13 cellular contexts compared by ENCODE assay signal in genomic region chr9:123355761-123356520, GRCh38. TPM values are rescaled to one million over a fixed set of nuclear protein-coding genes. Genes with fewer than 3 reads are reported as not detected.
DNase-seq lines count a peak whose midpoint lies in the region; TF ChIP-seq lines count a peak whose summit lies in the region.
"Had no signal": no experiment of that assay in that cellular context is flagged by ENCODE, and none has a peak within 500 bp of the region (broad histone marks: within the 10 kb centered on the region; RNA-seq: fewer than 3 reads in every experiment).

CRB2 (plus strand) TSS chr9:123356197; CDS start chr9:123356261, 64 bp downstream.

- H3K27me3 Mint-ChIP-seq in neural crest cell (ENCODE audit: low read depth), result peaks cover 20% of the 10 kb centered on the region
- H3K27me3 Mint-ChIP-seq: CD4-positive, alpha-beta T cell had no signal

- TF ChIP-seq POLR2A in prostate gland (IDR thresholded peaks at IDR 0.05) (no peak), Peyer's patch (IDR thresholded peaks at IDR 0.05) (no peak)

- in situ Hi-C loops in GM13976 (cut with MboI; ENCODE audit: low sequenced_read_pairs, unreplicated experiment), result loop anchor here (10.0 to 25.0 kb wide), 2 partner anchors 271 to 894 kb away; no protein-coding TSS in a partner anchor

- no peak within 1 kb of the TSS for H3K27ac ChIP-seq in prostate gland
- H3K27ac ChIP-seq in Peyer's patch, result no peak within 1 kb of the TSS

- H3K27me3 ChIP-seq in prostate gland (replicated peaks; ENCODE audit: insufficient read depth) (no peaks in the 10 kb centered on the region), Peyer's patch (no peaks in the 10 kb centered on the region)

- no peak within 1 kb of the TSS for H3K4me3 ChIP-seq in epithelial cell of proximal tubule (ENCODE audit: low read depth, low read length)
- no peak within 1 kb of the TSS for H3K4me3 ChIP-seq in prostate gland
- no peak within 1 kb of the TSS for H3K4me3 ChIP-seq in Peyer's patch

- DNase-seq in GM13976 (ENCODE audit: low spot score) (peak; percentile 27), NCI-H82 (lab: John Stamatoyannopoulos, UW) (peak; percentile 94), epithelial cell of proximal tubule (ENCODE audit: low read depth) (no peak), neural crest cell (ENCODE audit: low read depth, low spot score) (peak; percentile 58), prostate gland (ENCODE audit: low spot score) (no peak), Peyer's patch (no peak), NCI-H2081 (lab: John Stamatoyannopoulos, UW) (no peak)
- DNase-seq in NK-92 treated with Interleukin-12 subunit alpha and Interleukin-12 subunit beta, amount 100 ng/mL, for 24 hours (lab: John Stamatoyannopoulos, UW), result no peak
- DNase-seq: CD4-positive, alpha-beta T cell; naive thymus-derived CD8-positive, alpha-beta T cell; NCI-H1694 treated with DMSO at 0.1 percent for 48 hours; stimulated activated CD4-positive, alpha-beta T cell treated with anti-CD3 and anti-CD28 coated beads, Interleukin-1b, Interleukin-23, amount 100 ng/mL, for 48 hours had no signal

- H3K4me3 Mint-ChIP-seq in neural crest cell, result peak within 1 kb of the TSS; percentile 93
- H3K4me3 Mint-ChIP-seq: CD4-positive, alpha-beta T cell; dendritic cell treated with granulocyte-macrophage colony-stimulating factor and Interleukin-4, amounts not matched to agents 40 ng/mL and 50 ng/mL, for 4 days; naive thymus-derived CD8-positive, alpha-beta T cell had no signal

- peaks cover 55% of the 10 kb centered on the region for H3K4me1 Mint-ChIP-seq in neural crest cell

- 75% methylated on average over 17 of the region's 21 CpGs for WGBS in prostate gland

- no peaks in the 10 kb centered on the region for H3K4me1 ChIP-seq in prostate gland (replicated peaks)
- peaks cover 0 to 22% (median 2%) of the 10 kb centered on the region in 4 donors for H3K4me1 ChIP-seq in Peyer's patch

- no peak for TF ChIP-seq CTCF in GM13976 (IDR thresholded peaks at IDR 0.05; ENCODE audit: borderline replicate concordance, control extremely low read depth, extremely low read depth, insufficient read depth, missing control alignments)
- peak; percentile 24 for TF ChIP-seq CTCF in epithelial cell of proximal tubule (conservative IDR thresholded peaks at IDR 0.05; ENCODE audit: low read depth, low read length)
- TF ChIP-seq CTCF in neural crest cell (conservative IDR thresholded peaks at IDR 0.05), result peak; percentile 46
- TF ChIP-seq CTCF in prostate gland (IDR thresholded peaks at IDR 0.05), result no peak
- TF ChIP-seq CTCF in Peyer's patch (IDR thresholded peaks at IDR 0.05), result no peak

- no peaks in the 10 kb centered on the region for H3K36me3 ChIP-seq in prostate gland
- no peaks in the 10 kb centered on the region for H3K36me3 ChIP-seq in Peyer's patch

- no peaks in the 10 kb centered on the region for H3K9me3 Mint-ChIP-seq in neural crest cell
- H3K9me3 Mint-ChIP-seq: CD4-positive, alpha-beta T cell; dendritic cell treated with granulocyte-macrophage colony-stimulating factor and Interleukin-4, amounts not matched to agents 40 ng/mL and 50 ng/mL, for 4 days; naive thymus-derived CD8-positive, alpha-beta T cell had no signal

- H3K27ac Mint-ChIP-seq in neural crest cell (ENCODE audit: unreplicated experiment), result peak within 1 kb of the TSS; percentile 88
- H3K27ac Mint-ChIP-seq: CD4-positive, alpha-beta T cell; dendritic cell treated with granulocyte-macrophage colony-stimulating factor and Interleukin-4, amounts not matched to agents 40 ng/mL and 50 ng/mL, for 4 days had no signal

- intact Hi-C loops in prostate gland (cut with DNase I), result loop anchor here (10.0 kb wide), 1 partner anchor 891 kb away; no protein-coding TSS in a partner anchor

- H3K9me3 ChIP-seq in prostate gland (no peaks in the 10 kb centered on the region), Peyer's patch (no peaks in the 10 kb centered on the region)

- no peaks in the 10 kb centered on the region for H3K36me3 Mint-ChIP-seq in neural crest cell (ENCODE audit: low read depth)
- H3K36me3 Mint-ChIP-seq: naive thymus-derived CD8-positive, alpha-beta T cell had no signal

RNA-seq across cellular contexts. Expression of gene CRB2, which starts in this region (rescaled TPM):
- total RNA-seq in epithelial cell of proximal tubule, result 0.14 and 0.35 TPM in 2 replicates
- total RNA-seq in neural crest cell, result 73.4 and 80.5 TPM in 2 replicates
- 1 to 10 TPM in 1 of 2 donors, not detected in 1; 1.7 TPM for total RNA-seq in prostate gland
- total RNA-seq in Peyer's patch, result under 1 TPM in 3 of 4 donors, not detected in 1; 0.27 to 0.85 (median 0.83) TPM
- total RNA-seq: CD4-positive, alpha-beta T cell had no signal

Comparison
In these comparisons a context has a peak if more than half of its experiments do, and no peak if none do; other contexts are left out.
1. RNA of gene CRB2 (total RNA-seq): 73.4 to 80.5 TPM in neural crest cell; 1.7 TPM in prostate gland, 0.27 to 0.85 TPM in Peyer's patch and 0.14 to 0.35 TPM in epithelial cell of proximal tubule; every median in the first group is over 10 times any median in the second.
2. DNase-seq: peak in GM13976 (single experiment), NCI-H82 (single experiment) and neural crest cell (single experiment); none in epithelial cell of proximal tubule (single experiment), prostate gland (single experiment), Peyer's patch (0 of 3), NCI-H2081 (0 of 2) and NK-92 treated with Interleukin-12 subunit alpha and Interleukin-12 subunit beta, amount 100 ng/mL, for 24 hours (single experiment).
3. CTCF ChIP-seq: peak in epithelial cell of proximal tubule (single experiment) and neural crest cell (single experiment); none in GM13976 (single experiment), prostate gland (0 of 4) and Peyer's patch (0 of 6).